In genomic region chr16:68264128-68265077, GRCh38 we compare ENCODE assay signal across 8 cellular contexts. TPM values are rescaled to one million over a fixed set of nuclear protein-coding genes. Genes with fewer than 3 reads are reported as not detected.
DNase-seq lines count a peak whose midpoint lies in the region; ATAC-seq and TF ChIP-seq lines count a peak whose summit lies in the region.

SLC7A6 (plus strand) TSS chr16:68264526; CDS start chr16:68274727, 10,201 bp downstream.

- no peaks in the 10 kb centered on the region for H3K9me3 Mint-ChIP-seq in CD4-positive, alpha-beta T cell

- POLR2A ChIA-PET in CD4-positive, alpha-beta T cell (lab: Charles Lee) = interaction anchor here (0.6 to 5.1 kb wide), 19 partner anchors 8 to 185 kb away, joined by 3 to 151 read pairs (median 6); partner anchors contain the start of genes ESRP2, NFATC3, PLA2G15 and PRMT7

- peak; percentile 59 to 84 (median 72) for DNase-seq in CD4-positive, alpha-beta T cell
- DNase-seq in activated gamma-delta T cell (lab: John Stamatoyannopoulos, UW) (peak; percentile 81), foreskin keratinocyte (peak in 1 of 2 donors; percentile 47)

- peak within 1 kb of the TSS; percentile 63 for H3K4me3 ChIP-seq in neuron (ENCODE audit: low read length)
- peak within 1 kb of the TSS; percentile 77 to 90 (median 83) for H3K4me3 ChIP-seq in subcutaneous abdominal adipose tissue (ENCODE audit: low read depth in 1 of 5, low read length in 5 of 5)

- ATAC-seq in CD4-positive, alpha-beta T cell (ENCODE audit: poor library complexity) = peak; percentile 69
- ATAC-seq in GM19324 (IDR thresholded peaks at IDR 0.05; ENCODE audit: low FRiP score, unreplicated experiment) (peak; percentile 68), HG03469 (IDR thresholded peaks at IDR 0.05; ENCODE audit: unreplicated experiment) (peak; percentile 39), foreskin keratinocyte (peak; percentile 77)

- peak within 1 kb of the TSS; percentile 80 to 98 (median 95) for H3K9ac ChIP-seq in subcutaneous abdominal adipose tissue (ENCODE audit: low read length in 5 of 5)

- peak within 1 kb of the TSS; percentile 94 for H3K27ac Mint-ChIP-seq in CD4-positive, alpha-beta T cell

- TF ChIP-seq CTCF in CD4-positive, alpha-beta T cell (IDR thresholded peaks at IDR 0.05) = peak; percentile 63
- TF ChIP-seq CTCF in foreskin keratinocyte (conservative IDR thresholded peaks at IDR 0.05) = peak; percentile 82

- CTCF ChIA-PET in CD4-positive, alpha-beta T cell (lab: Charles Lee) = interaction anchor here (0.6 to 5.8 kb wide), 15 partner anchors 10 to 246 kb away, joined by 3 to 278 read pairs (median 4); partner anchors contain the start of genes PLA2G15, PRMT7 and SLC7A6OS

- H3K27me3 Mint-ChIP-seq in CD4-positive, alpha-beta T cell = no peaks in the 10 kb centered on the region

- peak within 1 kb of the TSS; percentile 70 for H2AFZ ChIP-seq in neuron (ENCODE audit: low read depth, low read length)

- intact Hi-C loops in CD4-positive, alpha-beta T cell (cut with DNase I, micrococcal nuclease) = loop anchor here (1.0 to 5.0 kb wide), 7 partner anchors 12 to 253 kb away; partner anchors contain the start of genes PRMT7 (in 1 of the 2) and SLC7A6OS (in 1 of the 2)

- peaks cover 7% of the 10 kb centered on the region for H3K36me3 ChIP-seq in neuron (ENCODE audit: insufficient read depth, low read length)
- peaks cover 4 to 22% (median 15%) of the 10 kb centered on the region in 5 donors for H3K36me3 ChIP-seq in subcutaneous abdominal adipose tissue (ENCODE audit: control insufficient read depth in 5 of 5, insufficient read depth in 5 of 5, low read length in 5 of 5)

- TF ChIP-seq POLR2A in Raji (IDR thresholded peaks at IDR 0.05; ENCODE audit: insufficient read depth, low read depth, low read length) = peak; percentile 75

- no peaks in the 10 kb centered on the region for H3K27me3 ChIP-seq in CD4-positive, alpha-beta T cell (ENCODE audit: control insufficient read depth, insufficient read depth, low read length)
- H3K27me3 ChIP-seq in foreskin keratinocyte (no peaks in the 10 kb centered on the region), neuron (ENCODE audit: insufficient read depth, low read length) (no peaks in the 10 kb centered on the region), subcutaneous abdominal adipose tissue (ENCODE audit: control insufficient read depth in 5 of 5, insufficient read depth in 4 of 5, low read length in 5 of 5) (no peaks in the 10 kb centered on the region)

- H3K9me3 ChIP-seq in CD4-positive, alpha-beta T cell (ENCODE audit: control insufficient read depth, low read length) = no peaks in the 10 kb centered on the region
- no peaks in the 10 kb centered on the region for H3K9me3 ChIP-seq in neuron (ENCODE audit: low read length)
- H3K9me3 ChIP-seq in subcutaneous abdominal adipose tissue (ENCODE audit: control insufficient read depth in 5 of 5, low read length in 5 of 5) = no peaks in the 10 kb centered on the region

- peaks cover 46% of the 10 kb centered on the region for H3K36me3 Mint-ChIP-seq in CD4-positive, alpha-beta T cell (ENCODE audit: low read depth)

- H3K4me1 ChIP-seq in foreskin keratinocyte = no peaks in the 10 kb centered on the region
- H3K4me1 ChIP-seq in neuron (ENCODE audit: insufficient read depth, low read length) = peaks cover 7% of the 10 kb centered on the region
- peaks cover 4 to 51% (median 37%) of the 10 kb centered on the region in 5 donors for H3K4me1 ChIP-seq in subcutaneous abdominal adipose tissue (ENCODE audit: control insufficient read depth in 5 of 5, insufficient read depth in 5 of 5, low read length in 5 of 5)

- H3K4me1 Mint-ChIP-seq in CD4-positive, alpha-beta T cell (ENCODE audit: low read depth) = peaks cover 62% of the 10 kb centered on the region

- peak within 1 kb of the TSS; percentile 99 for H3K27ac ChIP-seq in CD4-positive, alpha-beta T cell (ENCODE audit: low read depth, low read length)
- H3K27ac ChIP-seq in foreskin keratinocyte = peak within 1 kb of the TSS; percentile 68
- H3K27ac ChIP-seq in subcutaneous abdominal adipose tissue (ENCODE audit: low read depth, low read length) = peak within 1 kb of the TSS; percentile 98

- peak within 1 kb of the TSS; percentile 98 for H3K4me3 Mint-ChIP-seq in CD4-positive, alpha-beta T cell

RNA-seq across cellular contexts. Expression of gene SLC7A6, which starts in this region (rescaled TPM):
- 100 to 1,000 TPM; 187 to 197 TPM for total RNA-seq in CD4-positive, alpha-beta T cell
- 26.1 and 26.5 TPM in 2 replicates for total RNA-seq in foreskin keratinocyte
- 9.6 and 9.9 TPM in 2 replicates for polyA plus RNA-seq in foreskin keratinocyte
